1 cellular context compared by ENCODE assay signal in genomic region chr7:105531797-105532671, GRCh38.
TF ChIP-seq lines count a peak whose summit lies in the region.

RINT1 (plus strand) TSS chr7:105532201; CDS start chr7:105532316, 115 bp downstream.

TF ChIP-seq in K562, 482 proteins besides CTCF, POLR2A, EP300 and RAD21 (continued from another document and continues in another):
- TF ChIP-seq IRF1 (CRISPR knock-in tag; IDR thresholded peaks at IDR 0.05; ENCODE audit: borderline replicate concordance): no peak
- 0 out of 2 replicates have a peak, but pooled peaks have one; percentile 68 for TF ChIP-seq ZNF668 (CRISPR knock-in tag; IDR thresholded peaks at IDR 0.05)
- no peak for TF ChIP-seq ZNF445 (CRISPR knock-in tag; IDR thresholded peaks at IDR 0.05; ENCODE audit: low read depth)
- TF ChIP-seq, protein P1, sequence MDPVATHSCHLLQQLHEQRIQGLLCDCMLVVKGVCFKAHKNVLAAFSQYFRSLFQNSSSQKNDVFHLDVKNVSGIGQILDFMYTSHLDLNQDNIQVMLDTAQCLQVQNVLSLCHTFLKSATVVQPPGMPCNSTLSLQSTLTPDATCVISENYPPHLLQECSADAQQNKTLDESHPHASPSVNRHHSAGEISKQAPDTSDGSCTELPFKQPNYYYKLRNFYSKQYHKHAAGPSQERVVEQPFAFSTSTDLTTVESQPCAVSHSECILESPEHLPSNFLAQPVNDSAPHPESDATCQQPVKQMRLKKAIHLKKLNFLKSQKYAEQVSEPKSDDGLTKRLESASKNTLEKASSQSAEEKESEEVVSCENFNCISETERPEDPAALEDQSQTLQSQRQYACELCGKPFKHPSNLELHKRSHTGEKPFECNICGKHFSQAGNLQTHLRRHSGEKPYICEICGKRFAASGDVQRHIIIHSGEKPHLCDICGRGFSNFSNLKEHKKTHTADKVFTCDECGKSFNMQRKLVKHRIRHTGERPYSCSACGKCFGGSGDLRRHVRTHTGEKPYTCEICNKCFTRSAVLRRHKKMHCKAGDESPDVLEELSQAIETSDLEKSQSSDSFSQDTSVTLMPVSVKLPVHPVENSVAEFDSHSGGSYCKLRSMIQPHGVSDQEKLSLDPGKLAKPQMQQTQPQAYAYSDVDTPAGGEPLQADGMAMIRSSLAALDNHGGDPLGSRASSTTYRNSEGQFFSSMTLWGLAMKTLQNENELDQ (CRISPR knock-in tag; IDR thresholded peaks at IDR 0.05; ENCODE audit: borderline replicate concordance): peak; percentile 77; the same call in 1 of the 2 replicates
- TF ChIP-seq ZNF644 (tag; IDR thresholded peaks at IDR 0.05; ENCODE audit: low read depth): no peak
- TF ChIP-seq HLTF (IDR thresholded peaks at IDR 0.05): no peak
- no peak for TF ChIP-seq EWSR1 (IDR thresholded peaks at IDR 0.05; ENCODE audit: borderline replicate concordance, low read depth, partially characterized antibody)
- TF ChIP-seq ZNF707 (CRISPR knock-in tag; conservative IDR thresholded peaks at IDR 0.05): no peak
- peak in 1 of 2 experiments; percentile 79; a peak in 2 of 4 replicates for TF ChIP-seq MLLT1 (IDR thresholded peaks at IDR 0.05)
- TF ChIP-seq ZSCAN29 (IDR thresholded peaks at IDR 0.05): 0 out of 2 replicates have a peak, but pooled peaks have one; percentile 24
- TF ChIP-seq ZNF282 (CRISPR knock-in tag; IDR thresholded peaks at IDR 0.05): no peak
- TF ChIP-seq HMG20A (CRISPR knock-in tag; conservative IDR thresholded peaks at IDR 0.05): no peak
- TF ChIP-seq, protein P2, sequence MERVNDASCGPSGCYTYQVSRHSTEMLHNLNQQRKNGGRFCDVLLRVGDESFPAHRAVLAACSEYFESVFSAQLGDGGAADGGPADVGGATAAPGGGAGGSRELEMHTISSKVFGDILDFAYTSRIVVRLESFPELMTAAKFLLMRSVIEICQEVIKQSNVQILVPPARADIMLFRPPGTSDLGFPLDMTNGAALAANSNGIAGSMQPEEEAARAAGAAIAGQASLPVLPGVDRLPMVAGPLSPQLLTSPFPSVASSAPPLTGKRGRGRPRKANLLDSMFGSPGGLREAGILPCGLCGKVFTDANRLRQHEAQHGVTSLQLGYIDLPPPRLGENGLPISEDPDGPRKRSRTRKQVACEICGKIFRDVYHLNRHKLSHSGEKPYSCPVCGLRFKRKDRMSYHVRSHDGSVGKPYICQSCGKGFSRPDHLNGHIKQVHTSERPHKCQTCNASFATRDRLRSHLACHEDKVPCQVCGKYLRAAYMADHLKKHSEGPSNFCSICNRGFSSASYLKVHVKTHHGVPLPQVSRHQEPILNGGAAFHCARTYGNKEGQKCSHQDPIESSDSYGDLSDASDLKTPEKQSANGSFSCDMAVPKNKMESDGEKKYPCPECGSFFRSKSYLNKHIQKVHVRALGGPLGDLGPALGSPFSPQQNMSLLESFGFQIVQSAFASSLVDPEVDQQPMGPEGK (CRISPR knock-in tag; IDR thresholded peaks at IDR 0.05; ENCODE audit: borderline replicate concordance): no peak
- TF ChIP-seq KLF1 (tag; IDR thresholded peaks at IDR 0.05): no peak
- peak; percentile 52 for TF ChIP-seq DPF2 (IDR thresholded peaks at IDR 0.05)
- TF ChIP-seq ETV5 (CRISPR knock-in tag; IDR thresholded peaks at IDR 0.05; ENCODE audit: low read depth): peak; percentile 97
- TF ChIP-seq E2F4 (CRISPR knock-in tag; IDR thresholded peaks at IDR 0.05; ENCODE audit: low read depth): no peak
- TF ChIP-seq POLR3G (IDR thresholded peaks at IDR 0.05; ENCODE audit: extremely low read depth, insufficient read length, insufficient replicate concordance): no peak
- no peak for TF ChIP-seq CCAR2 (IDR thresholded peaks at IDR 0.05; ENCODE audit: low read depth, low read length)
- TF ChIP-seq ETV6 (IDR thresholded peaks at IDR 0.05; ENCODE audit: borderline replicate concordance in 1 of 2, low read depth in 2 of 2, low read length in 1 of 2): no peak
- TF ChIP-seq ETV6 (CRISPR knock-in tag; IDR thresholded peaks at IDR 0.05; ENCODE audit: borderline replicate concordance): no peak
- TF ChIP-seq ZBTB34 (CRISPR knock-in tag; IDR thresholded peaks at IDR 0.05): no peak
- TF ChIP-seq ZNF431 (CRISPR knock-in tag; IDR thresholded peaks at IDR 0.05): peak; percentile 87
- TF ChIP-seq ZNF24 (IDR thresholded peaks at IDR 0.05): no peak; the same call in none of the 2 replicates
- TF ChIP-seq ELK3 (CRISPR knock-in tag; IDR thresholded peaks at IDR 0.05): no peak
- TF ChIP-seq SETDB1 (IDR thresholded peaks at IDR 0.05; ENCODE audit: low read length): peak; percentile 76
- no peak for TF ChIP-seq MCM5 (IDR thresholded peaks at IDR 0.05; ENCODE audit: low read depth)
- peak; percentile 100 for TF ChIP-seq KDM5B (IDR thresholded peaks at IDR 0.05; ENCODE audit: insufficient replicate concordance, low read depth, low read length)
- TF ChIP-seq ILF3 (IDR thresholded peaks at IDR 0.05; ENCODE audit: borderline replicate concordance): no peak
- TF ChIP-seq KLF10 (CRISPR knock-in tag; IDR thresholded peaks at IDR 0.05): no peak
- no peak for TF ChIP-seq ZNF699 (CRISPR knock-in tag; IDR thresholded peaks at IDR 0.05; ENCODE audit: insufficient replicate concordance)
- no peak for TF ChIP-seq PRPF4 (IDR thresholded peaks at IDR 0.05; ENCODE audit: insufficient read depth, low read depth, low read length, poor library complexity, severe bottlenecking)
- no peak; the same call in 1 of the 2 replicates for TF ChIP-seq ZNF175 (CRISPR knock-in tag; IDR thresholded peaks at IDR 0.05; ENCODE audit: low read depth)
- TF ChIP-seq ZEB2 (IDR thresholded peaks at IDR 0.05): peak; percentile 27; the same call in 1 of the 2 replicates
- no peak for TF ChIP-seq ZNF408 (CRISPR knock-in tag; IDR thresholded peaks at IDR 0.05; ENCODE audit: low read depth)
- TF ChIP-seq KDM1A (IDR thresholded peaks at IDR 0.05): no peak
- TF ChIP-seq TFAP4 (CRISPR knock-in tag; IDR thresholded peaks at IDR 0.05; ENCODE audit: borderline replicate concordance): peak; percentile 82; the same call in 1 of the 2 replicates
- peak; percentile 97 for TF ChIP-seq PHF20 (IDR thresholded peaks at IDR 0.05; ENCODE audit: partially characterized antibody)
- TF ChIP-seq, protein P3, sequence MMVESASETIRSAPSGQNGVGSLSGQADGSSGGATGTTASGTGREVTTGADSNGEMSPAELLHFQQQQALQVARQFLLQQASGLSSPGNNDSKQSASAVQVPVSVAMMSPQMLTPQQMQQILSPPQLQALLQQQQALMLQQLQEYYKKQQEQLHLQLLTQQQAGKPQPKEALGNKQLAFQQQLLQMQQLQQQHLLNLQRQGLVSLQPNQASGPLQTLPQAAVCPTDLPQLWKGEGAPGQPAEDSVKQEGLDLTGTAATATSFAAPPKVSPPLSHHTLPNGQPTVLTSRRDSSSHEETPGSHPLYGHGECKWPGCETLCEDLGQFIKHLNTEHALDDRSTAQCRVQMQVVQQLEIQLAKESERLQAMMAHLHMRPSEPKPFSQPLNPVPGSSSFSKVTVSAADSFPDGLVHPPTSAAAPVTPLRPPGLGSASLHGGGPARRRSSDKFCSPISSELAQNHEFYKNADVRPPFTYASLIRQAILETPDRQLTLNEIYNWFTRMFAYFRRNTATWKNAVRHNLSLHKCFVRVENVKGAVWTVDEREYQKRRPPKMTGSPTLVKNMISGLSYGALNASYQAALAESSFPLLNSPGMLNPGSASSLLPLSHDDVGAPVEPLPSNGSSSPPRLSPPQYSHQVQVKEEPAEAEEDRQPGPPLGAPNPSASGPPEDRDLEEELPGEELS (CRISPR knock-in tag; IDR thresholded peaks at IDR 0.05; ENCODE audit: borderline replicate concordance): peak; percentile 69; the same call in 1 of the 2 replicates
- peak; percentile 32; the same call in 1 of the 2 replicates for TF ChIP-seq RAD51 (IDR thresholded peaks at IDR 0.05; ENCODE audit: borderline replicate concordance, low read depth)
- TF ChIP-seq GABPB2 (CRISPR knock-in tag; conservative IDR thresholded peaks at IDR 0.05): no peak
- no peak for TF ChIP-seq ZNF165 (CRISPR knock-in tag; IDR thresholded peaks at IDR 0.05; ENCODE audit: borderline replicate concordance)
- TF ChIP-seq YY1 (IDR thresholded peaks at IDR 0.05; ENCODE audit: borderline replicate concordance in 1 of 3, control insufficient read depth in 1 of 3, extremely low read depth in 1 of 3, insufficient read depth in 3 of 3, insufficient read length in 1 of 3, insufficient replicate concordance in 2 of 3, low read depth in 1 of 3, low read length in 2 of 3): peak in 2 of 3 experiments; percentile 76 to 83
- TF ChIP-seq, protein P4, sequence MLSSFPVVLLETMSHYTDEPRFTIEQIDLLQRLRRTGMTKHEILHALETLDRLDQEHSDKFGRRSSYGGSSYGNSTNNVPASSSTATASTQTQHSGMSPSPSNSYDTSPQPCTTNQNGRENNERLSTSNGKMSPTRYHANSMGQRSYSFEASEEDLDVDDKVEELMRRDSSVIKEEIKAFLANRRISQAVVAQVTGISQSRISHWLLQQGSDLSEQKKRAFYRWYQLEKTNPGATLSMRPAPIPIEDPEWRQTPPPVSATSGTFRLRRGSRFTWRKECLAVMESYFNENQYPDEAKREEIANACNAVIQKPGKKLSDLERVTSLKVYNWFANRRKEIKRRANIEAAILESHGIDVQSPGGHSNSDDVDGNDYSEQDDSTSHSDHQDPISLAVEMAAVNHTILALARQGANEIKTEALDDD (IDR thresholded peaks at IDR 0.05): no peak
- TF ChIP-seq BRF1 (IDR thresholded peaks at IDR 0.05; ENCODE audit: borderline replicate concordance, extremely low read depth, insufficient read length): no peak
- TF ChIP-seq, protein P5, sequence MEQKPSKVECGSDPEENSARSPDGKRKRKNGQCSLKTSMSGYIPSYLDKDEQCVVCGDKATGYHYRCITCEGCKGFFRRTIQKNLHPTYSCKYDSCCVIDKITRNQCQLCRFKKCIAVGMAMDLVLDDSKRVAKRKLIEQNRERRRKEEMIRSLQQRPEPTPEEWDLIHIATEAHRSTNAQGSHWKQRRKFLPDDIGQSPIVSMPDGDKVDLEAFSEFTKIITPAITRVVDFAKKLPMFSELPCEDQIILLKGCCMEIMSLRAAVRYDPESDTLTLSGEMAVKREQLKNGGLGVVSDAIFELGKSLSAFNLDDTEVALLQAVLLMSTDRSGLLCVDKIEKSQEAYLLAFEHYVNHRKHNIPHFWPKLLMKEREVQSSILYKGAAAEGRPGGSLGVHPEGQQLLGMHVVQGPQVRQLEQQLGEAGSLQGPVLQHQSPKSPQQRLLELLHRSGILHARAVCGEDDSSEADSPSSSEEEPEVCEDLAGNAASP (IDR thresholded peaks at IDR 0.05): no peak
